Comparison of ENCODE assay signal across 28 cellular contexts in the genomic region with DNA sequence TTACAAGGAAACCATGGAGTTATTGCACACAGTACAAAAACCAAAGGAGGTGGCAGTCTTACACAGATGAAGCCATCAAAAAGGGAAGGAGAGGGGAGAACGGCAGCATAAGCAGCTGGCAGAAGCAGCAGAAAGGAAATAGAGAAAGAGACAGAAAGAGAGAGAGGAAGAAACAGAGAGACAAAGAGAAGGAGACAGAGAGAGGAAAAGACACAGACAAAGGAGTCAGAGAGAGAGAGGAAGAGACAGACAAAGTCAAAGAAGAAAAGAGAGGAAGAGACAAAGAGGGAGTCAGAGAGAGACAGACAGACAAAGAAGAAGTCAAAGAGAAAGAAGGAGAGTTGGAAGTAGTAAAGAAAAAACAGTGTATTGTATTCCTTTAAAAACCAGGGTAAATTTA.
"Had no signal": no experiment of that assay in that cellular context is flagged by ENCODE, and none has a peak within 500 bp of the region (broad histone marks: within the 10 kb centered on the region; RNA-seq: fewer than 3 reads in every experiment).

No MANE protein-coding gene starts in this region.

- H3K27me3 ChIP-seq: breast epithelium, esophagus squamous epithelium, heart right ventricle, pancreas, sigmoid colon, stomach, thyroid gland, upper lobe of right lung had no signal

- H3K27me3 Mint-ChIP-seq: activated CD4-positive, alpha-beta T cell treated with anti-CD3 and anti-CD28 coated beads, Interleukin-2, amount 10 ng/mL, durations not matched to agents 7 days and 5 days; central memory CD8-positive, alpha-beta T cell had no signal

- H3K4me3 Mint-ChIP-seq: activated CD4-positive, alpha-beta T cell treated with anti-CD3 and anti-CD28 coated beads, Interleukin-2, amount 10 ng/mL, durations not matched to agents 7 days and 5 days; activated T-cell treated with anti-CD3 and anti-CD28 coated beads, Interleukin-2, amount 50 U/mL, for 72 hours; central memory CD8-positive, alpha-beta T cell; naive thymus-derived CD4-positive, alpha-beta T cell; stimulated activated effector memory CD8-positive, alpha-beta T cell treated with anti-CD3 and anti-CD28 coated beads, Interleukin-12 subunit alpha, Interleukin-12 subunit beta, amount 100 ng/mL, for 72 hours had no signal

- H3K4me1 ChIP-seq: breast epithelium, esophagus squamous epithelium, heart right ventricle, pancreas, prostate gland, sigmoid colon, stomach, thyroid gland, upper lobe of right lung had no signal

- H3K27ac Mint-ChIP-seq: activated CD4-positive, alpha-beta T cell treated with anti-CD3 and anti-CD28 coated beads, Interleukin-2, amount 10 ng/mL, durations not matched to agents 7 days and 5 days; activated naive CD4-positive, alpha-beta T cell treated with anti-CD3 and anti-CD28 coated beads, Interleukin-2, amount 50 U/mL, for 72 hours; activated T-cell treated with anti-CD3 and anti-CD28 coated beads, Interleukin-2, amount 50 U/mL, for 72 hours; stimulated activated effector memory CD8-positive, alpha-beta T cell treated with anti-CD3 and anti-CD28 coated beads, Interleukin-12 subunit alpha, Interleukin-12 subunit beta, amount 100 ng/mL, for 72 hours had no signal

- H3K9me3 ChIP-seq: esophagus squamous epithelium, prostate gland, sigmoid colon, thyroid gland, upper lobe of right lung had no signal

- H3K4me3 ChIP-seq: breast epithelium, esophagus squamous epithelium, heart right ventricle, pancreas, prostate gland, sigmoid colon, stomach, thyroid gland, upper lobe of right lung had no signal

- H3K36me3 ChIP-seq: breast epithelium, esophagus squamous epithelium, heart right ventricle, pancreas, prostate gland, sigmoid colon, stomach, thyroid gland, upper lobe of right lung, WERI-Rb-1 had no signal

- H3K27ac ChIP-seq: breast epithelium, epithelial cell of prostate, esophagus squamous epithelium, heart right ventricle, pancreas, prostate gland, sigmoid colon, stomach, thyroid gland, upper lobe of right lung, WERI-Rb-1 had no signal

- H3K4me1 Mint-ChIP-seq: activated CD4-positive, alpha-beta T cell treated with anti-CD3 and anti-CD28 coated beads, Interleukin-2, amount 10 ng/mL, durations not matched to agents 7 days and 5 days; central memory CD8-positive, alpha-beta T cell; stimulated activated effector memory CD8-positive, alpha-beta T cell treated with anti-CD3 and anti-CD28 coated beads, Interleukin-12 subunit alpha, Interleukin-12 subunit beta, amount 100 ng/mL, for 72 hours had no signal

- DNase-seq: activated CD4-positive, alpha-beta T cell treated with anti-CD3 and anti-CD28 coated beads, Interleukin-2, amount 10 ng/mL, durations not matched to agents 7 days and 5 days; activated naive CD4-positive, alpha-beta T cell; activated T-cell treated with anti-CD3 and anti-CD28 coated beads for 4 hours; activated T-cell treated with anti-CD3 and anti-CD28 coated beads, Interleukin-2, amount 50 U/mL, for 72 hours; dermis blood vessel endothelial cell; effector CD4-positive, alpha-beta T cell; esophagus squamous epithelium; foreskin melanocyte; heart right ventricle; midbrain; naive thymus-derived CD4-positive, alpha-beta T cell; nucleus accumbens; pancreas; sigmoid colon; small intestine; stimulated activated CD4-positive, alpha-beta T cell treated with anti-CD3 and anti-CD28 coated beads, Interleukin-4, amount 100 ng/mL, for 24 hours; stomach; T-helper 9 cell; thyroid gland; upper lobe of right lung; WERI-Rb-1 had no signal

- H3K36me3 Mint-ChIP-seq: stimulated activated effector memory CD8-positive, alpha-beta T cell treated with anti-CD3 and anti-CD28 coated beads, Interleukin-12 subunit alpha, Interleukin-12 subunit beta, amount 100 ng/mL, for 72 hours had no signal

- ATAC-seq: activated CD4-positive, CD25-positive, alpha-beta regulatory T cell treated with anti-CD3 and anti-CD28 coated beads, Interleukin-2, amount 50 U/mL, for 24 hours; activated naive CD4-positive, alpha-beta T cell treated with anti-CD3 and anti-CD28 coated beads, Interleukin-2, amount 50 U/mL, for 72 hours; activated T-cell treated with anti-CD3 and anti-CD28 coated beads, Interleukin-2, amount 50 U/mL, for 72 hours; heart right ventricle; naive thymus-derived CD4-positive, alpha-beta T cell; pancreas; stimulated activated effector memory CD8-positive, alpha-beta T cell treated with anti-CD3 and anti-CD28 coated beads, Interleukin-12 subunit alpha, Interleukin-12 subunit beta, amount 100 ng/mL, for 72 hours; upper lobe of right lung had no signal
